In genomic region chr2:10811552-10811951, GRCh38 we compare ENCODE assay signal across 8 cellular contexts. TPM values are rescaled to one million over a fixed set of nuclear protein-coding genes. Genes with fewer than 3 reads are reported as not detected.
DNase-seq lines count a peak whose midpoint lies in the region; ATAC-seq and TF ChIP-seq lines count a peak whose summit lies in the region.

No MANE protein-coding gene starts in this region.

- H3K27me3 ChIP-seq in sigmoid colon, result no peaks in the 10 kb centered on the region

- peak overlapping the region; percentile 89 to 93 (median 91) for H3K4me3 Mint-ChIP-seq in T-cell

- peaks cover 34 to 52% (median 49%) of the 10 kb centered on the region in 3 donors for H3K4me1 Mint-ChIP-seq in T-cell

- H3K27ac Mint-ChIP-seq in T-cell, result peak overlapping the region; percentile 88

- H3K36me3 Mint-ChIP-seq in T-cell, result no peaks in the 10 kb centered on the region

- peak overlapping the region; percentile 87 to 98 (median 92) for H3K27ac ChIP-seq in sigmoid colon

- WGBS in sigmoid colon, 2 donors, result 1 to 9% methylated on average over 15 of the region's 15 CpGs

- POLR2A ChIA-PET in T-cell (lab: Charles Lee), result interaction anchor here (0.6 to 1.2 kb wide), 4 partner anchors 21 to 1857 kb away, joined by 3 to 4 read pairs (median 3); no protein-coding TSS in a partner anchor

- no peak for ATAC-seq in T-cell (replicated peaks in 1 of 4)
- no peak for ATAC-seq in GM18505 (IDR thresholded peaks at IDR 0.05; ENCODE audit: unreplicated experiment)

- DNase-seq in T-cell (no peak), fibroblast of pulmonary artery (ENCODE audit: low read depth) (no peak), sigmoid colon (peak; percentile 56), DMS 273 treated with DMSO at 0.1 percent for 48 hours (lab: John Stamatoyannopoulos, UW) (no peak), SHP77 treated with DMSO at 0.1 percent for 48 hours (lab: John Stamatoyannopoulos, UW) (no peak), SKM-1 (lab: John Stamatoyannopoulos, UW; ENCODE audit: unreplicated experiment) (no peak)

- CTCF ChIA-PET in T-cell (lab: Charles Lee), result interaction anchor here (1.2 to 1.9 kb wide), 5 partner anchors 10 to 319 kb away, joined by 3 to 6 read pairs (median 4); no protein-coding TSS in a partner anchor

- intact Hi-C loops in sigmoid colon (cut with DNase I), result loop anchor here (5.0 kb wide), 1 partner anchor 364 kb away; the partner anchor contains the start of gene ODC1

- TF ChIP-seq EP300 in sigmoid colon (IDR thresholded peaks at IDR 0.05), result no peak

- H3K4me1 ChIP-seq in sigmoid colon, result peaks cover 0 to 46% (median 32%) of the 10 kb centered on the region in 4 donors

- peak overlapping the region; percentile 75 for H3K4me3 ChIP-seq in fibroblast of pulmonary artery (replicated peaks; ENCODE audit: low read depth, low read length)
- peak overlapping the region; percentile 69 to 79 (median 74) for H3K4me3 ChIP-seq in sigmoid colon

- no peaks in the 10 kb centered on the region for H3K36me3 ChIP-seq in sigmoid colon

- TF ChIP-seq CTCF in fibroblast of pulmonary artery (IDR thresholded peaks at IDR 0.05; ENCODE audit: low read length, missing control alignments) (no peak), sigmoid colon (IDR thresholded peaks at IDR 0.05) (no peak)

- peak; percentile 12 for TF ChIP-seq POLR2A in GM15510 (IDR thresholded peaks at IDR 0.05; ENCODE audit: borderline replicate concordance, extremely low read depth, insufficient read length)
- TF ChIP-seq POLR2A in sigmoid colon (IDR thresholded peaks at IDR 0.05), result no peak
- TF ChIP-seq POLR2A in GM18505 (IDR thresholded peaks at IDR 0.05; ENCODE audit: borderline replicate concordance, extremely low read depth, insufficient read depth, insufficient read length), result no peak

- H3K9me3 Mint-ChIP-seq in T-cell, result no peaks in the 10 kb centered on the region

- no peaks in the 10 kb centered on the region for H3K9me3 ChIP-seq in sigmoid colon

- H3K27me3 Mint-ChIP-seq in T-cell, result no peaks in the 10 kb centered on the region

RNA-seq across cellular contexts. Expression of gene PDIA6, which starts 1.0 kb away (rescaled TPM):
- total RNA-seq in T-cell (10 to 100 TPM; 32.6 to 72.3 (median 50.9) TPM), sigmoid colon (10 to 100 TPM; 57.3 to 90.3 (median 81.0) TPM)
- polyA plus RNA-seq in sigmoid colon, result 100 to 1,000 TPM in 1 of 3 donors, 10 to 100 TPM in 2; 31.8 to 211 (median 64.0) TPM
